In the genomic region with DNA sequence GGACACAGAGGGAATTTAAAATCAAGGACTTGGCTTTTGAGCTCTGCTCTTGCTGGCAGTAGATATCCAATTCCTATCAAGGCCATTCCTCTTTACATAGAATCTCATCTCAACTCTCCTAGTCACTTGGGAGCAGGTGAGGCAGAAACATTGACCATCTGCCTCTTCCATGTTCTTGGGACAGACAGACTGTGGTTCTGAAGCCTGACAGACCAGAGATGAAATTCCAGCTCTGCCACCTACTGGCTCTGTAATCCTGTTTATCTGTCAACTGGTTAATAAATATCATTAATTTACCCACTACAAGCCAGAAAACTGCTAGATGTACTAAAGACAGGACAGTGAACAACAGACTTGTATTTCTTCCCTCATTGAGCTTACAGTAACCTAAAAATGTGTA, we compare ENCODE assay signal across 16 cellular contexts.
DNase-seq lines count a peak whose midpoint lies in the region; TF ChIP-seq lines count a peak whose summit lies in the region.
"Had no signal": no experiment of that assay in that cellular context is flagged by ENCODE, and none has a peak within 500 bp of the region (broad histone marks: within the 10 kb centered on the region; RNA-seq: fewer than 3 reads in every experiment).

No MANE protein-coding gene starts in this region.

- H3K79me2 ChIP-seq in OCI-LY7 (ENCODE audit: insufficient read depth, low read depth, low read length) = no peaks in the 10 kb centered on the region

- CTCF ChIA-PET in OCI-LY7 (lab: Charles Lee; ENCODE audit: unreplicated experiment) = no interaction called here

- intact Hi-C loops in OCI-LY7 (cut with micrococcal nuclease; ENCODE audit: unreplicated experiment) = no loop called here
- intact Hi-C loops in stomach (cut with DNase I; ENCODE audit: low total_unique reads) = no loop called here

- no peaks in the 10 kb centered on the region for H3K9me2 ChIP-seq in OCI-LY7 (ENCODE audit: insufficient read depth, low read length)

- H2AFZ ChIP-seq in OCI-LY7 (ENCODE audit: low read length) = no peak overlapping the region

- H3K27me3 ChIP-seq in stomach = no peaks in the 10 kb centered on the region
- H3K27me3 ChIP-seq: body of pancreas, esophagus squamous epithelium had no signal

- H3K4me3 ChIP-seq in OCI-LY7 (ENCODE audit: low read depth, low read length, poor library complexity, severe bottlenecking) (no peak overlapping the region), stomach (no peak overlapping the region)
- H3K4me3 ChIP-seq: body of pancreas, esophagus squamous epithelium, HAP-1, SK-N-MC had no signal

- no peaks in the 10 kb centered on the region for H4K20me1 ChIP-seq in OCI-LY7 (ENCODE audit: insufficient read depth, low read length)

- TF ChIP-seq CTCF in OCI-LY7 (conservative IDR thresholded peaks at IDR 0.05; ENCODE audit: low read length) (no peak), stomach (IDR thresholded peaks at IDR 0.05) (no peak)

- POLR2A ChIA-PET in OCI-LY7 (lab: Charles Lee) = interaction anchor here (0.6 kb wide), 1 partner anchor 1051 kb away, joined by 3 read pairs; no protein-coding TSS in a partner anchor

- H3K27ac ChIP-seq in OCI-LY7 (ENCODE audit: low read depth, low read length, poor library complexity, severe bottlenecking) (no peak overlapping the region), stomach (no peak overlapping the region)
- H3K27ac ChIP-seq: body of pancreas, esophagus squamous epithelium, SK-N-MC had no signal

- H3K36me3 ChIP-seq in OCI-LY7 (ENCODE audit: insufficient read depth, low read length) (no peaks in the 10 kb centered on the region), stomach (no peaks in the 10 kb centered on the region)
- H3K36me3 ChIP-seq: esophagus squamous epithelium, HAP-1 had no signal

- TF ChIP-seq EP300 in stomach (IDR thresholded peaks at IDR 0.05) = no peak

- no peak overlapping the region for H3K4me2 ChIP-seq in OCI-LY7 (ENCODE audit: low read length)

- H3K4me1 ChIP-seq in OCI-LY7 (ENCODE audit: insufficient read depth, low read length, poor library complexity, severe bottlenecking) (no peaks in the 10 kb centered on the region), stomach (peaks cover 0 to 7% (median 0%) of the 10 kb centered on the region in 4 donors)
- H3K4me1 ChIP-seq: body of pancreas, esophagus squamous epithelium had no signal

- BruUV-seq in OCI-LY7 (replicated peaks; lab: Mats Ljungman, UMichigan) = no TSS peak

- TF ChIP-seq POLR2A in stomach (IDR thresholded peaks at IDR 0.05) = no peak

- DNase-seq in DMS53 (lab: John Stamatoyannopoulos, UW) (peak; percentile 52), NCI-H460 (ENCODE audit: extremely low read depth, low read depth) (peak; percentile 6), cerebellar nuclear complex (lab: John Stamatoyannopoulos, UW) (peak; percentile 3 to 22), myocyte (ENCODE audit: low read depth) (peak; percentile 58), OCI-LY7 (ENCODE audit: low spot score) (no peak), stomach (no peak), NCI-H510A treated with DMSO at 0.1 percent for 48 hours (lab: John Stamatoyannopoulos, UW) (no peak)
- DNase-seq: activated CD4-positive, alpha-beta T cell treated with anti-CD3 and anti-CD28 coated beads for 1 hour; activated T-cell treated with anti-CD3 and anti-CD28 coated beads, Interleukin-2, amount 50 U/mL, for 48 hours; body of pancreas; COR-L47; esophagus squamous epithelium; kidney glomerular epithelial cell; NCI-H2081 treated with DMSO at 0.1 percent for 48 hours had no signal

- H3K9me3 ChIP-seq in OCI-LY7 (ENCODE audit: low read length) (0 out of 2 replicates have a peak, but pooled peaks cover 4% of the 10 kb centered on the region), stomach (no peaks in the 10 kb centered on the region)
- H3K9me3 ChIP-seq: body of pancreas, esophagus squamous epithelium, HAP-1 had no signal

Comparison
In these comparisons a context has a peak if more than half of its experiments do, and no peak if none do; other contexts are left out.
1. DNase-seq: peak in DMS53 (single experiment), NCI-H460 (single experiment), cerebellar nuclear complex (2 of 2) and myocyte (single experiment); none in OCI-LY7 (single experiment), stomach (single experiment) and NCI-H510A treated with DMSO at 0.1 percent for 48 hours (single experiment).